31 cellular contexts compared by ENCODE assay signal in genomic region chr2:190990132-190990531, GRCh38. TPM values are rescaled to one million over a fixed set of nuclear protein-coding genes. Genes with fewer than 3 reads are reported as not detected.
DNase-seq lines count a peak whose midpoint lies in the region; ATAC-seq, FAIRE-seq and TF ChIP-seq lines count a peak whose summit lies in the region.
"Had no signal": no experiment of that assay in that cellular context is flagged by ENCODE, and none has a peak within 500 bp of the region (broad histone marks: within the 10 kb centered on the region; RNA-seq: fewer than 3 reads in every experiment).

No MANE protein-coding gene starts in this region.

- no peaks in the 10 kb centered on the region for H3K9me3 ChIP-seq in parathyroid adenoma (ENCODE audit: control insufficient read depth, low read length)
- H3K9me3 ChIP-seq: BLaER1, Caco-2, left lung, thoracic aorta, vagina had no signal

- H3K4me3 ChIP-seq in parathyroid adenoma (ENCODE audit: low read depth, low read length), result no peak overlapping the region
- H3K4me3 ChIP-seq: BLaER1, left lung, thoracic aorta, vagina had no signal

- peaks cover 33 to 65% of the 10 kb centered on the region in 2 donors for H3K36me3 Mint-ChIP-seq in activated T-cell treated with anti-CD3 and anti-CD28 coated beads, Interleukin-2, amount 50 U/mL, for 72 hours (ENCODE audit: insufficient read depth in 2 of 2)
- H3K36me3 Mint-ChIP-seq in activated T-cell treated with anti-CD3 and anti-CD28 coated beads, Interleukin-2, amount 50 U/mL, for 4 hours (ENCODE audit: insufficient read depth), result peaks cover 69% of the 10 kb centered on the region
- H3K36me3 Mint-ChIP-seq in activated T-helper 2 cell treated with anti-CD3 and anti-CD28 coated beads, Interferon-gamma antibody, Interleukin-2, Interleukin-4, amounts not matched to agents 10 μg/mL and 5 μg/mL and 100 μg/mL, durations not matched to agents 14 hours and 24 hours and 36 hours (ENCODE audit: low read depth), result peaks cover 93% of the 10 kb centered on the region

- H3K9ac ChIP-seq in parathyroid adenoma, result no peak overlapping the region
- H3K9ac ChIP-seq: BLaER1 had no signal

- no peaks in the 10 kb centered on the region for H3K27me3 Mint-ChIP-seq in activated T-cell treated with anti-CD3 and anti-CD28 coated beads, Interleukin-2, amount 50 U/mL, for 72 hours (ENCODE audit: low read depth)
- no peaks in the 10 kb centered on the region for H3K27me3 Mint-ChIP-seq in activated T-cell treated with anti-CD3 and anti-CD28 coated beads, Interleukin-2, amount 50 U/mL, for 4 hours (ENCODE audit: low read depth)
- H3K27me3 Mint-ChIP-seq in activated T-helper 2 cell treated with anti-CD3 and anti-CD28 coated beads, Interferon-gamma antibody, Interleukin-2, Interleukin-4, amounts not matched to agents 10 μg/mL and 5 μg/mL and 100 μg/mL, durations not matched to agents 14 hours and 24 hours and 36 hours (ENCODE audit: low read depth), result no peaks in the 10 kb centered on the region
- H3K27me3 Mint-ChIP-seq: activated CD8-positive, alpha-beta memory T cell treated with anti-CD3 and anti-CD28 coated beads, Interleukin-2, amount 10 ng/mL, durations not matched to agents 7 days and 5 days; memory B cell; stimulated activated naive CD8-positive, alpha-beta T cell treated with anti-CD3 and anti-CD28 coated beads, Interleukin-15, Interleukin-2, amounts not matched to agents 100 ng/mL and 50 ng/mL, for 24 hours had no signal

- peak overlapping the region; percentile 28 for H3K27ac Mint-ChIP-seq in activated T-cell treated with anti-CD3 and anti-CD28 coated beads, Interleukin-2, amount 50 U/mL, for 72 hours
- H3K27ac Mint-ChIP-seq in activated T-helper 2 cell treated with anti-CD3 and anti-CD28 coated beads, Interferon-gamma antibody, Interleukin-2, Interleukin-4, amounts not matched to agents 10 μg/mL and 5 μg/mL and 100 μg/mL, durations not matched to agents 14 hours and 24 hours and 36 hours, result peak overlapping the region; percentile 38
- H3K27ac Mint-ChIP-seq: activated CD8-positive, alpha-beta memory T cell treated with anti-CD3 and anti-CD28 coated beads, Interleukin-2, amount 10 ng/mL, durations not matched to agents 7 days and 5 days; activated T-helper 1 cell treated with anti-CD3 and anti-CD28 coated beads, Interleukin-12 subunit alpha, Interleukin-12 subunit beta, Interleukin-2, Interleukin-4 antibody, amounts not matched to agents 30 ng/mL and 10 ng/mL and 1 ng/mL, durations not matched to agents 14 hours and 24 hours and 36 hours; memory B cell; stimulated activated naive CD8-positive, alpha-beta T cell treated with anti-CD3 and anti-CD28 coated beads, Interleukin-15, Interleukin-2, amounts not matched to agents 100 ng/mL and 50 ng/mL, for 24 hours had no signal

- H3K79me2 ChIP-seq in parathyroid adenoma, result no peaks in the 10 kb centered on the region

- no peak for ATAC-seq in activated T-cell treated with anti-CD3 and anti-CD28 coated beads, Interleukin-2, amount 50 U/mL, for 72 hours (replicated peaks in 1 of 2)
- ATAC-seq in activated T-cell treated with anti-CD3 and anti-CD28 coated beads, Interleukin-2, amount 50 U/mL, for 4 hours, result no peak
- no peak for ATAC-seq in HG03442 (IDR thresholded peaks at IDR 0.05; ENCODE audit: unreplicated experiment)
- ATAC-seq: activated CD8-positive, alpha-beta memory T cell treated with anti-CD3 and anti-CD28 coated beads, Interleukin-2, amount 10 ng/mL, durations not matched to agents 7 days and 5 days; esophagus mucosa; HCT116; HepG2; left lung; Panc1; right cardiac atrium had no signal

- no peak for FAIRE-seq in H54 (lab: Jason Lieb, UNC)
- FAIRE-seq: HepG2, islet of Langerhans had no signal

- no peak overlapping the region for H3K4me3 Mint-ChIP-seq in activated T-cell treated with anti-CD3 and anti-CD28 coated beads, Interleukin-2, amount 50 U/mL, for 72 hours
- no peak overlapping the region for H3K4me3 Mint-ChIP-seq in activated T-cell treated with anti-CD3 and anti-CD28 coated beads, Interleukin-2, amount 50 U/mL, for 4 hours
- no peak overlapping the region for H3K4me3 Mint-ChIP-seq in activated T-helper 2 cell treated with anti-CD3 and anti-CD28 coated beads, Interferon-gamma antibody, Interleukin-2, Interleukin-4, amounts not matched to agents 10 μg/mL and 5 μg/mL and 100 μg/mL, durations not matched to agents 14 hours and 24 hours and 36 hours (ENCODE audit: low read depth)
- H3K4me3 Mint-ChIP-seq: activated CD8-positive, alpha-beta memory T cell treated with anti-CD3 and anti-CD28 coated beads, Interleukin-2, amount 10 ng/mL, durations not matched to agents 7 days and 5 days; activated T-helper 1 cell treated with anti-CD3 and anti-CD28 coated beads, Interleukin-12 subunit alpha, Interleukin-12 subunit beta, Interleukin-2, Interleukin-4 antibody, amounts not matched to agents 30 ng/mL and 10 ng/mL and 1 ng/mL, durations not matched to agents 14 hours and 24 hours and 36 hours; memory B cell; stimulated activated naive CD8-positive, alpha-beta T cell treated with anti-CD3 and anti-CD28 coated beads, Interleukin-15, Interleukin-2, amounts not matched to agents 100 ng/mL and 50 ng/mL, for 24 hours had no signal

- DNase-seq in activated T-cell treated with anti-CD3 and anti-CD28 coated beads, Interleukin-2, amount 50 U/mL, for 72 hours, result no peak
- no peak for DNase-seq in activated T-cell treated with anti-CD3 and anti-CD28 coated beads, Interleukin-2, amount 50 U/mL, for 4 hours
- DNase-seq in activated T-helper 2 cell treated with anti-CD3 and anti-CD28 coated beads, Interferon-gamma antibody, Interleukin-2, Interleukin-4, amounts not matched to agents 10 μg/mL and 5 μg/mL and 100 μg/mL, durations not matched to agents 14 hours and 24 hours and 36 hours (ENCODE audit: low spot score), result no peak
- DNase-seq in H54 (ENCODE audit: insufficient read length, low spot score), result no peak
- DNase-seq: activated CD4-positive, CD25-positive, alpha-beta regulatory T cell treated with anti-CD3 and anti-CD28 coated beads, Interleukin-2, amount 50 U/mL, for 72 hours; activated CD8-positive, alpha-beta memory T cell treated with anti-CD3 and anti-CD28 coated beads, Interleukin-2, amount 10 ng/mL, durations not matched to agents 7 days and 5 days; brain microvascular endothelial cell; Caco-2; cerebellar nuclear complex; DMS53; Karpas-422; left lung; NCI-H1417; NCI-H2029 treated with DMSO at 0.1 percent for 48 hours; right cardiac atrium; Right ventricle myocardium superior; stimulated activated CD4-positive, alpha-beta T cell treated with anti-CD3 and anti-CD28 coated beads, Interleukin-1b, Interleukin-23, amount 100 ng/mL, for 48 hours had no signal

- H3K27ac ChIP-seq in parathyroid adenoma, result no peak overlapping the region
- H3K27ac ChIP-seq: BLaER1, brain microvascular endothelial cell, left lung, thoracic aorta, vagina had no signal

- peaks cover 2 to 5% of the 10 kb centered on the region in 2 donors for H3K9me3 Mint-ChIP-seq in activated T-cell treated with anti-CD3 and anti-CD28 coated beads, Interleukin-2, amount 50 U/mL, for 72 hours
- no peaks in the 10 kb centered on the region for H3K9me3 Mint-ChIP-seq in activated T-cell treated with anti-CD3 and anti-CD28 coated beads, Interleukin-2, amount 50 U/mL, for 4 hours
- H3K9me3 Mint-ChIP-seq in activated T-helper 2 cell treated with anti-CD3 and anti-CD28 coated beads, Interferon-gamma antibody, Interleukin-2, Interleukin-4, amounts not matched to agents 10 μg/mL and 5 μg/mL and 100 μg/mL, durations not matched to agents 14 hours and 24 hours and 36 hours, result peaks cover 4% of the 10 kb centered on the region
- H3K9me3 Mint-ChIP-seq: memory B cell had no signal

- no peak overlapping the region for H2AFZ ChIP-seq in parathyroid adenoma

- no peak for TF ChIP-seq CTCF in parathyroid adenoma (IDR thresholded peaks at IDR 0.05)

- TF ChIP-seq POLR2A in GM18526 (IDR thresholded peaks at IDR 0.05; ENCODE audit: extremely low read depth, insufficient read length) (peak; percentile 13), H54 (IDR thresholded peaks at IDR 0.05; ENCODE audit: low read depth, low read length) (no peak)

- peak overlapping the region; percentile 2 for H3K4me2 ChIP-seq in parathyroid adenoma (ENCODE audit: low read length)
- H3K4me2 ChIP-seq: BLaER1 had no signal

- peaks cover 22% of the 10 kb centered on the region for H3K4me1 ChIP-seq in parathyroid adenoma
- H3K4me1 ChIP-seq: Caco-2, left lung, vagina had no signal

- H3K36me3 ChIP-seq in parathyroid adenoma (ENCODE audit: control insufficient read depth, insufficient read depth, low read length), result no peaks in the 10 kb centered on the region

- H3K27me3 ChIP-seq in parathyroid adenoma (ENCODE audit: control insufficient read depth, insufficient read depth, low read length), result no peaks in the 10 kb centered on the region
- H3K27me3 ChIP-seq: BLaER1, brain microvascular endothelial cell, left lung, vagina had no signal

- intact Hi-C loops in activated T-helper 2 cell treated with anti-CD3 and anti-CD28 coated beads, Interferon-gamma antibody, Interleukin-2, Interleukin-4, amounts not matched to agents 10 μg/mL and 5 μg/mL and 100 μg/mL, durations not matched to agents 14 hours and 24 hours and 36 hours (cut with micrococcal nuclease), result no loop called here

- peaks cover 56% of the 10 kb centered on the region for H3K4me1 Mint-ChIP-seq in activated T-cell treated with anti-CD3 and anti-CD28 coated beads, Interleukin-2, amount 50 U/mL, for 72 hours (ENCODE audit: low read depth)
- H3K4me1 Mint-ChIP-seq in activated T-cell treated with anti-CD3 and anti-CD28 coated beads, Interleukin-2, amount 50 U/mL, for 4 hours (ENCODE audit: low read depth), result peaks cover 30% of the 10 kb centered on the region
- H3K4me1 Mint-ChIP-seq in activated T-helper 2 cell treated with anti-CD3 and anti-CD28 coated beads, Interferon-gamma antibody, Interleukin-2, Interleukin-4, amounts not matched to agents 10 μg/mL and 5 μg/mL and 100 μg/mL, durations not matched to agents 14 hours and 24 hours and 36 hours (ENCODE audit: low read depth), result peaks cover 39% of the 10 kb centered on the region

RNA-seq across cellular contexts. Expression of gene STAT1, which starts 23.8 kb away (rescaled TPM):
- total RNA-seq in activated T-cell treated with anti-CD3 and anti-CD28 coated beads, Interleukin-2, amount 50 U/mL, for 72 hours, result 100 to 1,000 TPM; 441 to 563 TPM
- 100 to 1,000 TPM; 222 to 278 (median 268) TPM for total RNA-seq in activated T-cell treated with anti-CD3 and anti-CD28 coated beads, Interleukin-2, amount 50 U/mL, for 4 hours
- total RNA-seq in activated T-helper 2 cell treated with anti-CD3 and anti-CD28 coated beads, Interferon-gamma antibody, Interleukin-2, Interleukin-4, amounts not matched to agents 10 μg/mL and 5 μg/mL and 100 μg/mL, durations not matched to agents 14 hours and 24 hours and 36 hours, result 135 and 139 TPM in 2 replicates
